10 cellular contexts compared by ENCODE assay signal in genomic region chr6:9482030-9482731, GRCh38.
DNase-seq lines count a peak whose midpoint lies in the region; TF ChIP-seq lines count a peak whose summit lies in the region.
"Had no signal": no experiment of that assay in that cellular context is flagged by ENCODE, and none has a peak within 500 bp of the region (broad histone marks: within the 10 kb centered on the region; RNA-seq: fewer than 3 reads in every experiment).

No MANE protein-coding gene starts in this region.

- no peak overlapping the region for H3K14ac ChIP-seq in trophoblast cell (ENCODE audit: low read length)

- no peak overlapping the region for H3K4me3 Mint-ChIP-seq in type B pancreatic cell
- no peak overlapping the region for H3K4me3 Mint-ChIP-seq in activated CD4-positive, alpha-beta memory T cell treated with anti-CD3 and anti-CD28 coated beads for 36 hours
- H3K4me3 Mint-ChIP-seq: activated naive CD8-positive, alpha-beta T cell had no signal

- H4K8ac ChIP-seq in trophoblast cell (ENCODE audit: low read depth, low read length), result no peak overlapping the region

- no peaks in the 10 kb centered on the region for H3K36me3 ChIP-seq in trophoblast cell (ENCODE audit: control insufficient read depth in 1 of 2, insufficient read depth in 2 of 2, low read length in 2 of 2)
- H3K36me3 ChIP-seq: upper lobe of right lung had no signal

- TF ChIP-seq CTCF in epithelial cell of esophagus (IDR thresholded peaks at IDR 0.05; ENCODE audit: insufficient read depth, low read depth, low read length, missing control alignments) (no peak), type B pancreatic cell (conservative IDR thresholded peaks at IDR 0.05) (no peak)

- H3K9me3 ChIP-seq in trophoblast cell (ENCODE audit: insufficient read depth, low read depth, low read length), result no peaks in the 10 kb centered on the region
- H3K9me3 ChIP-seq: upper lobe of right lung had no signal

- H3K27me3 Mint-ChIP-seq in type B pancreatic cell, result peaks cover 3% of the 10 kb centered on the region
- no peaks in the 10 kb centered on the region for H3K27me3 Mint-ChIP-seq in activated CD4-positive, alpha-beta memory T cell treated with anti-CD3 and anti-CD28 coated beads for 36 hours
- H3K27me3 Mint-ChIP-seq: activated naive CD8-positive, alpha-beta T cell had no signal

- H3K4ac ChIP-seq in trophoblast cell (ENCODE audit: low read depth, low read length), result no peak overlapping the region

- WGBS in trophoblast cell (ENCODE audit: extremely low coverage, insufficient coverage, insufficient read length), result no CpG with 5 or more reads among the region's 5 CpGs

- H3K4me3 ChIP-seq in epithelial cell of esophagus (ENCODE audit: low read length) (no peak overlapping the region), trophoblast cell (ENCODE audit: low read depth, low read length) (no peak overlapping the region)
- H3K4me3 ChIP-seq: upper lobe of right lung had no signal

- H2AK5ac ChIP-seq in trophoblast cell (ENCODE audit: low read length), result no peak overlapping the region

- H2BK12ac ChIP-seq in trophoblast cell (ENCODE audit: low read length), result no peak overlapping the region

- peaks cover 0 to 2% of the 10 kb centered on the region in 2 experiments for H3K4me1 ChIP-seq in trophoblast cell (ENCODE audit: control insufficient read depth in 1 of 2, insufficient read depth in 2 of 2, low read length in 2 of 2)
- H3K4me1 ChIP-seq: upper lobe of right lung had no signal

- no peak overlapping the region for H4K91ac ChIP-seq in trophoblast cell (ENCODE audit: low read depth, low read length)

- peaks cover 9% of the 10 kb centered on the region for H3K9me3 Mint-ChIP-seq in type B pancreatic cell
- peaks cover 8% of the 10 kb centered on the region for H3K9me3 Mint-ChIP-seq in activated CD4-positive, alpha-beta memory T cell treated with anti-CD3 and anti-CD28 coated beads for 36 hours

- intact Hi-C loops in activated CD4-positive, alpha-beta memory T cell treated with anti-CD3 and anti-CD28 coated beads for 36 hours (cut with micrococcal nuclease), result no loop called here
- intact Hi-C loops in head of caudate nucleus (cut with DNase I), result no loop called here

- CTCF ChIA-PET in activated CD4-positive, alpha-beta memory T cell treated with anti-CD3 and anti-CD28 coated beads for 36 hours (lab: Charles Lee), result no interaction called here

- no peaks in the 10 kb centered on the region for H3K79me2 ChIP-seq in trophoblast cell (ENCODE audit: control insufficient read depth, insufficient read depth, low read length, poor library complexity)

- H2BK5ac ChIP-seq in trophoblast cell (ENCODE audit: low read depth, low read length, poor library complexity), result peak overlapping the region; percentile 36

- POLR2A ChIA-PET in activated CD4-positive, alpha-beta memory T cell treated with anti-CD3 and anti-CD28 coated beads for 36 hours (lab: Charles Lee), result no interaction called here

- no peak overlapping the region for H2AFZ ChIP-seq in trophoblast cell (ENCODE audit: insufficient read depth, low read length, poor library complexity)

- no peaks in the 10 kb centered on the region for H3K27me3 ChIP-seq in trophoblast cell (ENCODE audit: insufficient read depth, low read length)
- H3K27me3 ChIP-seq: upper lobe of right lung had no signal

- DNase-seq in GM03348 (ENCODE audit: low spot score) (peak; percentile 78), NCI-H226 (peak; percentile 97), epithelial cell of esophagus (ENCODE audit: low read depth) (peak; percentile 90), trophoblast cell (peak; percentile 20 to 67), type B pancreatic cell (ENCODE audit: extremely low spot score, unreplicated experiment) (no peak), head of caudate nucleus (no peak)
- no peak for DNase-seq in activated CD4-positive, alpha-beta memory T cell treated with anti-CD3 and anti-CD28 coated beads for 36 hours
- no peak for DNase-seq in activated T-cell treated with anti-CD3 and anti-CD28 coated beads, Interleukin-2, amount 50 U/mL, for 1 hour
- DNase-seq: upper lobe of right lung had no signal

- no peak overlapping the region for H3K23ac ChIP-seq in trophoblast cell (ENCODE audit: low read length)

- peak overlapping the region; percentile 50 for H3K27ac ChIP-seq in trophoblast cell (ENCODE audit: low read depth, low read length)
- H3K27ac ChIP-seq: upper lobe of right lung had no signal

- peaks cover 7% of the 10 kb centered on the region for H3K4me1 Mint-ChIP-seq in type B pancreatic cell (ENCODE audit: unreplicated experiment)
- no peaks in the 10 kb centered on the region for H3K4me1 Mint-ChIP-seq in activated CD4-positive, alpha-beta memory T cell treated with anti-CD3 and anti-CD28 coated beads for 36 hours (ENCODE audit: low read depth)

- H3K18ac ChIP-seq in trophoblast cell (ENCODE audit: low read length), result no peak overlapping the region

- no peak overlapping the region for H3K4me2 ChIP-seq in trophoblast cell (ENCODE audit: low read length)

- no peak overlapping the region for H3K27ac Mint-ChIP-seq in type B pancreatic cell
- no peak overlapping the region for H3K27ac Mint-ChIP-seq in activated CD4-positive, alpha-beta memory T cell treated with anti-CD3 and anti-CD28 coated beads for 36 hours
- H3K27ac Mint-ChIP-seq: activated naive CD8-positive, alpha-beta T cell had no signal

- no peaks in the 10 kb centered on the region for H3K36me3 Mint-ChIP-seq in type B pancreatic cell
- H3K36me3 Mint-ChIP-seq in activated CD4-positive, alpha-beta memory T cell treated with anti-CD3 and anti-CD28 coated beads for 36 hours, result no peaks in the 10 kb centered on the region
- H3K36me3 Mint-ChIP-seq: activated naive CD8-positive, alpha-beta T cell had no signal

- H3K9ac ChIP-seq in trophoblast cell (ENCODE audit: low read length), result no peak overlapping the region

- H2BK120ac ChIP-seq in trophoblast cell (ENCODE audit: insufficient read depth, low read length, poor library complexity), result no peak overlapping the region

- H3K79me1 ChIP-seq in trophoblast cell (ENCODE audit: low read length), result no peaks in the 10 kb centered on the region

- H4K12ac ChIP-seq in trophoblast cell (ENCODE audit: low read depth, low read length), result no peak overlapping the region

Comparison
In these comparisons a context has a peak if more than half of its experiments do, and no peak if none do; other contexts are left out.
1. DNase-seq: peak in GM03348 (single experiment), NCI-H226 (single experiment), epithelial cell of esophagus (single experiment) and trophoblast cell (2 of 2); none in type B pancreatic cell (single experiment), activated CD4-positive, alpha-beta memory T cell treated with anti-CD3 and anti-CD28 coated beads for 36 hours (single experiment), head of caudate nucleus (0 of 42) and activated T-cell treated with anti-CD3 and anti-CD28 coated beads, Interleukin-2, amount 50 U/mL, for 1 hour (single experiment).